11 cellular contexts compared by ENCODE assay signal in genomic region chr13:23741879-23742510, GRCh38.
DNase-seq lines count a peak whose midpoint lies in the region; TF ChIP-seq lines count a peak whose summit lies in the region.
"Had no signal": no experiment of that assay in that cellular context is flagged by ENCODE, and none has a peak within 500 bp of the region (broad histone marks: within the 10 kb centered on the region; RNA-seq: fewer than 3 reads in every experiment).

No MANE protein-coding gene starts in this region.

- TF ChIP-seq POLR2A in ovary (IDR thresholded peaks at IDR 0.05) = no peak

- H3K27ac ChIP-seq in Karpas-422 (ENCODE audit: low read length) (no peak overlapping the region), osteoblast (ENCODE audit: low read depth, low read length) (no peak overlapping the region), ovary (no peak overlapping the region)

- H3K9me2 ChIP-seq in Karpas-422 (replicated peaks; ENCODE audit: insufficient read depth, low read length) = no peaks in the 10 kb centered on the region

- H3K79me2 ChIP-seq in Karpas-422 (ENCODE audit: low read length) = no peaks in the 10 kb centered on the region
- no peaks in the 10 kb centered on the region for H3K79me2 ChIP-seq in osteoblast (ENCODE audit: insufficient read depth, low read length)

- no peak overlapping the region for H2AFZ ChIP-seq in Karpas-422 (ENCODE audit: low read length)
- no peak overlapping the region for H2AFZ ChIP-seq in osteoblast (ENCODE audit: low read length)

- H3K9me3 ChIP-seq in Karpas-422 (ENCODE audit: low read length) = no peaks in the 10 kb centered on the region
- H3K9me3 ChIP-seq in osteoblast (ENCODE audit: low read depth, low read length) = no peaks in the 10 kb centered on the region
- H3K9me3 ChIP-seq in ovary = no peaks in the 10 kb centered on the region
- H3K9me3 ChIP-seq: left lung had no signal

- H3K4me2 ChIP-seq in Karpas-422 (ENCODE audit: low read depth, low read length, poor library complexity, severe bottlenecking) (no peak overlapping the region), osteoblast (ENCODE audit: insufficient read depth, low read length) (no peak overlapping the region)

- peak; percentile 49 for DNase-seq in DMS53 (lab: John Stamatoyannopoulos, UW)
- DNase-seq in DMS53 treated with DMSO at 0.1 percent for 48 hours (lab: John Stamatoyannopoulos, UW; ENCODE audit: unreplicated experiment) = no peak
- peak; percentile 49 for DNase-seq in Karpas-422
- peak in 1 of 2 donors; percentile 24 for DNase-seq in cardiac fibroblast (ENCODE audit: low read depth in 2 of 2)
- DNase-seq in osteoblast (ENCODE audit: insufficient read length, low spot score, missing footprints) = no peak
- no peak for DNase-seq in ovary
- no peak for DNase-seq in A172 (ENCODE audit: low spot score)
- DNase-seq in hypothalamus (lab: John Stamatoyannopoulos, UW) = no peak
- DNase-seq: central memory CD4-positive, alpha-beta T cell; left lung; NCI-H2081 treated with DMSO at 0.1 percent for 48 hours had no signal

- no peaks in the 10 kb centered on the region for H3K4me1 ChIP-seq in Karpas-422 (ENCODE audit: low read length)
- peaks cover 7% of the 10 kb centered on the region for H3K4me1 ChIP-seq in osteoblast (ENCODE audit: insufficient read depth, low read length)
- H3K4me1 ChIP-seq in ovary (ENCODE audit: insufficient read depth) = no peaks in the 10 kb centered on the region
- H3K4me1 ChIP-seq: left lung had no signal

- H3K27me3 ChIP-seq in Karpas-422 (ENCODE audit: low read length) (no peaks in the 10 kb centered on the region), osteoblast (ENCODE audit: insufficient read depth, low read length) (no peaks in the 10 kb centered on the region), ovary (no peaks in the 10 kb centered on the region)
- H3K27me3 ChIP-seq: left lung had no signal

- H3K4me3 ChIP-seq in Karpas-422 (ENCODE audit: low read length) (no peak overlapping the region), cardiac fibroblast (replicated peaks in 1 of 2; ENCODE audit: low read depth in 2 of 2, low read length in 2 of 2) (no peak overlapping the region), osteoblast (ENCODE audit: insufficient read depth, low read length) (no peak overlapping the region), ovary (no peak overlapping the region)
- H3K4me3 ChIP-seq: left lung had no signal

- no peak overlapping the region for H3K9ac ChIP-seq in Karpas-422 (ENCODE audit: low read length)

- WGBS in ovary, 3 donors = 74 to 77% (median 76%) methylated on average over 4 of the region's 4 CpGs

- TF ChIP-seq CTCF in cardiac fibroblast (IDR thresholded peaks at IDR 0.05; ENCODE audit: low read depth, low read length) (peak; percentile 63), osteoblast (IDR thresholded peaks at IDR 0.05; ENCODE audit: extremely low read depth, low read depth, low read length) (peak; percentile 46), ovary (IDR thresholded peaks at IDR 0.05) (no peak)

- H3K36me3 ChIP-seq in Karpas-422 (ENCODE audit: insufficient read depth, low read length) = no peaks in the 10 kb centered on the region
- no peaks in the 10 kb centered on the region for H3K36me3 ChIP-seq in osteoblast (ENCODE audit: insufficient read depth, low read length)
- H3K36me3 ChIP-seq in ovary = no peaks in the 10 kb centered on the region
- H3K36me3 ChIP-seq: left lung had no signal

- H4K20me1 ChIP-seq in Karpas-422 (ENCODE audit: insufficient read depth, low read depth, low read length) = no peaks in the 10 kb centered on the region
- no peaks in the 10 kb centered on the region for H4K20me1 ChIP-seq in osteoblast (ENCODE audit: insufficient read depth, low read length)

- TF ChIP-seq EP300 in ovary (IDR thresholded peaks at IDR 0.05) = no peak

- intact Hi-C loops in ovary (cut with DNase I) = no loop called here

Comparison
In these comparisons a context has a peak if more than half of its experiments do, and no peak if none do; other contexts are left out.
1. DNase-seq: peak in DMS53 (single experiment) and Karpas-422 (single experiment); none in DMS53 treated with DMSO at 0.1 percent for 48 hours (single experiment), osteoblast (single experiment), ovary (0 of 5), A172 (single experiment) and hypothalamus (0 of 51).
2. CTCF ChIP-seq: peak in cardiac fibroblast (single experiment) and osteoblast (single experiment); none in ovary (0 of 3).